ENCODE assay signal across 8 cellular contexts in the genomic region with DNA sequence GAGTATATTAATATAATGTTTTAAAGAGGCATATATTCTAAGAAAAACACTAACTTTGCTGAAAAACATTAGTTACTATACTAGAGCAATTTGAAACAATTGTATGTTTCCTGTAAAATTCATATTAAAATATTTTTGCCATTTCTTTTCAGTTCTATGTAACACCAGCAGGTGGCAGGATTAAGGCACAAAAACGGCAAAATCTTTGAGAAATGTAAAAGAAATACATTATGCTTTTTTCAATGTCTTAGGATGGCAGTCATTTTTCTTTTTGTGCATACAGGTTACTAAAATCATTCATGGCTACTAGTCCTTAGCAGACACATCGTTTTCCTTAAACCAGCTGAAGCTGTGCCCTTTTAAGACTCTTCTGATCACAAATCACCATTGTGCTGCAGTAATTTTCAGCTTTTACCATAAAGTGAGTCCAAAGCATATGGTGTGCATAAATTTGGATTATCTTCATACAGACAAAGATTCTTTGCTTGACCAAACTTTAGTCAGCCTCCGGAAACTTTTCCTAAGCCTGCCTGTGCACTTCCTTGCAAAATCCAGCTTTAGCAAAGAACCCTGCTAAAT.
DNase-seq lines count a peak whose midpoint lies in the region; ATAC-seq and TF ChIP-seq lines count a peak whose summit lies in the region.

No MANE protein-coding gene starts in this region.

- H3K27ac Mint-ChIP-seq in activated CD4-positive, alpha-beta T cell treated with anti-CD3 and anti-CD28 coated beads, Interleukin-2, amount 10 ng/mL, durations not matched to agents 7 days and 5 days: no peak overlapping the region

- peaks cover 17% of the 10 kb centered on the region for H3K4me1 ChIP-seq in neuron (ENCODE audit: insufficient read depth, low read length)

- H2AFZ ChIP-seq in neuron (ENCODE audit: low read depth, low read length): peak overlapping the region; percentile 65

- CTCF ChIA-PET in GM10248 (lab: Yijun Ruan, JAX): interaction anchor here (0.8 to 2.8 kb wide), 8 partner anchors 10 to 411 kb away, joined by 3 to 23 read pairs (median 5); no protein-coding TSS in a partner anchor
- CTCF ChIA-PET in activated CD4-positive, alpha-beta T cell treated with anti-CD3 and anti-CD28 coated beads, Interleukin-2, amount 10 ng/mL, durations not matched to agents 7 days and 5 days (lab: Charles Lee): interaction anchor here (0.6 kb wide), 1 partner anchor 10 kb away, joined by 3 read pairs; no protein-coding TSS in a partner anchor

- H3K4me3 ChIP-seq in neuron (ENCODE audit: low read length): no peak overlapping the region

- H3K9me3 ChIP-seq in neuron (ENCODE audit: low read length): no peaks in the 10 kb centered on the region

- TF ChIP-seq CTCF in GM10248 (IDR thresholded peaks at IDR 0.05; ENCODE audit: control extremely low read depth, extremely low read depth, low read depth, missing control alignments): peak; percentile 39

- no peaks in the 10 kb centered on the region for H3K36me3 ChIP-seq in neuron (ENCODE audit: insufficient read depth, low read length)

- no peaks in the 10 kb centered on the region for H3K4me1 Mint-ChIP-seq in activated CD4-positive, alpha-beta T cell treated with anti-CD3 and anti-CD28 coated beads, Interleukin-2, amount 10 ng/mL, durations not matched to agents 7 days and 5 days

- no peak for DNase-seq in GM10248 (ENCODE audit: extremely low spot score)
- peak; percentile 57 for DNase-seq in NAMALWA (ENCODE audit: low spot score)
- DNase-seq in cerebellum (ENCODE audit: low spot score): peak; percentile 1
- no peak for DNase-seq in activated CD4-positive, alpha-beta T cell treated with anti-CD3 and anti-CD28 coated beads, Interleukin-2, amount 10 ng/mL, durations not matched to agents 7 days and 5 days
- DNase-seq in NCI-H226: no peak

- no peaks in the 10 kb centered on the region for H3K9me3 Mint-ChIP-seq in activated CD4-positive, alpha-beta T cell treated with anti-CD3 and anti-CD28 coated beads, Interleukin-2, amount 10 ng/mL, durations not matched to agents 7 days and 5 days

- H3K27me3 Mint-ChIP-seq in activated CD4-positive, alpha-beta T cell treated with anti-CD3 and anti-CD28 coated beads, Interleukin-2, amount 10 ng/mL, durations not matched to agents 7 days and 5 days: no peaks in the 10 kb centered on the region

- POLR2A ChIA-PET in GM10248 (lab: Yijun Ruan, JAX): no interaction called here
- POLR2A ChIA-PET in activated CD4-positive, alpha-beta T cell treated with anti-CD3 and anti-CD28 coated beads, Interleukin-2, amount 10 ng/mL, durations not matched to agents 7 days and 5 days (lab: Charles Lee): no interaction called here

- ATAC-seq in HG03139 (IDR thresholded peaks at IDR 0.05; ENCODE audit: unreplicated experiment) (no peak), HG02759 (IDR thresholded peaks at IDR 0.05; ENCODE audit: unreplicated experiment) (no peak)

- H3K4me3 Mint-ChIP-seq in activated CD4-positive, alpha-beta T cell treated with anti-CD3 and anti-CD28 coated beads, Interleukin-2, amount 10 ng/mL, durations not matched to agents 7 days and 5 days: no peak overlapping the region

- no peaks in the 10 kb centered on the region for H3K27me3 ChIP-seq in neuron (ENCODE audit: insufficient read depth, low read length)

- no peaks in the 10 kb centered on the region for H3K36me3 Mint-ChIP-seq in activated CD4-positive, alpha-beta T cell treated with anti-CD3 and anti-CD28 coated beads, Interleukin-2, amount 10 ng/mL, durations not matched to agents 7 days and 5 days (ENCODE audit: low read depth)

Comparison
In these comparisons a context has a peak if more than half of its experiments do, and no peak if none do; other contexts are left out.
1. DNase-seq: peak in NAMALWA (single experiment) and cerebellum (single experiment); none in GM10248 (single experiment), activated CD4-positive, alpha-beta T cell treated with anti-CD3 and anti-CD28 coated beads, Interleukin-2, amount 10 ng/mL, durations not matched to agents 7 days and 5 days (single experiment) and NCI-H226 (single experiment).